18 cellular contexts compared by ENCODE assay signal in genomic region chr17:55965051-55965450, GRCh38.
A peak's percentile ranks its signal among the peaks of the same experiment; 100 is the strongest.
DNase-seq lines count a peak whose midpoint lies in the region; ATAC-seq and TF ChIP-seq lines count a peak whose summit lies in the region.
"Had no signal": no experiment of that assay in that cellular context is flagged by ENCODE, and none has a peak within 500 bp of the region (broad histone marks: within the 10 kb centered on the region; RNA-seq: fewer than 3 reads in every experiment).

No MANE protein-coding gene starts in this region.

- peak; percentile 14; the same call in 1 of the 2 replicates for TF ChIP-seq RAD21 in SK-N-SH (IDR thresholded peaks at IDR 0.05; ENCODE audit: low read length)

- no peaks in the 10 kb centered on the region for H3K4me1 ChIP-seq in SK-N-SH (ENCODE audit: control insufficient read depth in 1 of 2, insufficient read depth in 2 of 2, low read depth in 1 of 2, low read length in 1 of 2)
- H3K4me1 ChIP-seq in MM.1S (ENCODE audit: low read length), result no peaks in the 10 kb centered on the region
- no peaks in the 10 kb centered on the region for H3K4me1 ChIP-seq in Panc1 (ENCODE audit: control insufficient read depth, insufficient read depth, low read length)
- H3K4me1 ChIP-seq in right lobe of liver, result no peaks in the 10 kb centered on the region
- H3K4me1 ChIP-seq: Peyer's patch had no signal

- H3K27ac ChIP-seq in SK-N-SH (ENCODE audit: low read depth in 2 of 2, low read length in 1 of 2), result no peak overlapping the region
- no peak overlapping the region for H3K27ac ChIP-seq in MM.1S (ENCODE audit: low read length)
- H3K27ac ChIP-seq in Panc1 (ENCODE audit: low read length), result no peak overlapping the region
- no peak overlapping the region for H3K27ac ChIP-seq in right lobe of liver
- H3K27ac ChIP-seq: Peyer's patch had no signal

- intact Hi-C loops in Panc1 (cut with micrococcal nuclease; ENCODE audit: unreplicated experiment) (no loop called here), right lobe of liver (cut with DNase I) (no loop called here)

- H3K4me2 ChIP-seq in SK-N-SH (no peak overlapping the region), MM.1S (ENCODE audit: low read depth, low read length) (no peak overlapping the region)

- H3F3A ChIP-seq in SK-N-SH (replicated peaks; ENCODE audit: insufficient read depth) (no peaks in the 10 kb centered on the region), MM.1S (ENCODE audit: insufficient read depth, low read length) (no peaks in the 10 kb centered on the region)

- H3K79me2 ChIP-seq in SK-N-SH (ENCODE audit: insufficient read depth), result no peaks in the 10 kb centered on the region
- H3K79me2 ChIP-seq in MM.1S (ENCODE audit: low read length), result no peaks in the 10 kb centered on the region

- CTCF ChIA-PET in SK-N-SH (lab: Yijun Ruan, JAX), result no interaction called here
- CTCF ChIA-PET in Panc1 (lab: Charles Lee), result no interaction called here

- H2AFZ ChIP-seq in SK-N-SH (ENCODE audit: low read depth), result no peak overlapping the region
- no peak overlapping the region for H2AFZ ChIP-seq in MM.1S (ENCODE audit: low read length)

- H3K9me3 ChIP-seq in SK-N-SH, result no peaks in the 10 kb centered on the region
- no peaks in the 10 kb centered on the region for H3K9me3 ChIP-seq in MM.1S (replicated peaks; ENCODE audit: insufficient read depth, low read length)
- H3K9me3 ChIP-seq in Panc1 (ENCODE audit: control insufficient read depth, insufficient read depth, low read depth, low read length), result no peaks in the 10 kb centered on the region
- no peaks in the 10 kb centered on the region for H3K9me3 ChIP-seq in right lobe of liver
- H3K9me3 ChIP-seq: Peyer's patch had no signal

- H3K9me2 ChIP-seq in SK-N-SH (no peaks in the 10 kb centered on the region), MM.1S (replicated peaks; ENCODE audit: insufficient read depth, low read length) (no peaks in the 10 kb centered on the region)

- H4K20me1 ChIP-seq in SK-N-SH (ENCODE audit: insufficient read depth) (no peaks in the 10 kb centered on the region), MM.1S (ENCODE audit: insufficient read depth, low read length) (no peaks in the 10 kb centered on the region)

- ATAC-seq in SK-N-SH treated with all-trans-retinoic acid at 6 μM for 48 hours (no peak), Panc1 (no peak), right lobe of liver (no peak), GM21360 (IDR thresholded peaks at IDR 0.05; ENCODE audit: unreplicated experiment) (no peak)
- ATAC-seq: CD8-positive, alpha-beta T cell; Right ventricle myocardium inferior had no signal

- H3K27me3 ChIP-seq in SK-N-SH (ENCODE audit: insufficient read depth), result no peaks in the 10 kb centered on the region
- no peaks in the 10 kb centered on the region for H3K27me3 ChIP-seq in MM.1S (replicated peaks; ENCODE audit: insufficient read depth, low read length)
- H3K27me3 ChIP-seq in Panc1 (ENCODE audit: control insufficient read depth, insufficient read depth, low read length), result no peaks in the 10 kb centered on the region
- no peaks in the 10 kb centered on the region for H3K27me3 ChIP-seq in right lobe of liver
- H3K27me3 ChIP-seq: Peyer's patch had no signal

- H3K4me3 ChIP-seq in SK-N-SH (ENCODE audit: low read depth in 2 of 2, low read length in 1 of 2), result no peak overlapping the region
- no peak overlapping the region for H3K4me3 ChIP-seq in MM.1S (ENCODE audit: low read length)
- H3K4me3 ChIP-seq in Panc1 (ENCODE audit: low read depth in 2 of 2, low read length in 2 of 2), result no peak overlapping the region
- no peak overlapping the region for H3K4me3 ChIP-seq in right lobe of liver
- H3K4me3 ChIP-seq: Peyer's patch had no signal

- POLR2A ChIA-PET in SK-N-SH (lab: Yijun Ruan, JAX), result no interaction called here
- POLR2A ChIA-PET in Panc1 (lab: Charles Lee), result no interaction called here

- no peak for TF ChIP-seq POLR2A in right lobe of liver (IDR thresholded peaks at IDR 0.05)

- H3K9ac ChIP-seq in SK-N-SH (no peak overlapping the region), MM.1S (ENCODE audit: low read length) (no peak overlapping the region)

- TF ChIP-seq CTCF in SK-N-SH (IDR thresholded peaks at IDR 0.05) (peak; percentile 26; the same call in 1 of the 2 replicates), MM.1S (IDR thresholded peaks at IDR 0.05; ENCODE audit: low read length) (0 out of 2 replicates have a peak, but pooled peaks have one; percentile 4), Panc1 (IDR thresholded peaks at IDR 0.05) (peak; percentile 22; the same call in 1 of the 2 replicates), right lobe of liver (IDR thresholded peaks at IDR 0.05) (peak; percentile 3 to 38 (median 12))

- H3K36me3 ChIP-seq in SK-N-SH (replicated peaks in 1 of 2; ENCODE audit: control insufficient read depth in 1 of 2, insufficient read depth in 2 of 2, low read length in 1 of 2) (no peaks in the 10 kb centered on the region), MM.1S (replicated peaks; ENCODE audit: insufficient read depth, low read length) (no peaks in the 10 kb centered on the region), Panc1 (ENCODE audit: control insufficient read depth, insufficient read depth, low read length) (no peaks in the 10 kb centered on the region), right lobe of liver (no peaks in the 10 kb centered on the region)
- H3K36me3 ChIP-seq: Peyer's patch had no signal

- no peak for TF ChIP-seq EP300 in SK-N-SH (IDR thresholded peaks at IDR 0.05; ENCODE audit: borderline replicate concordance in 1 of 2, low read depth in 1 of 2, low read length in 1 of 2)

- BruUV-seq in Panc1 (replicated peaks; lab: Mats Ljungman, UMichigan), result no TSS peak

- DNase-seq in SK-N-SH (peak; percentile 4), MM.1S (no peak), Panc1 (ENCODE audit: low read depth, low spot score) (no peak), right lobe of liver (no peak), NOMO-1 treated with DMSO at 0.1 percent for 48 hours (lab: John Stamatoyannopoulos, UW; ENCODE audit: unreplicated experiment) (no peak)
- no peak for DNase-seq in activated CD4-positive, alpha-beta T cell treated with anti-CD3 and anti-CD28 coated beads, Interleukin-2, amount 50 U/mL, for 4 hours
- DNase-seq: CD8-positive, alpha-beta T cell; KG1; NCI-H1048; NCI-H1436 treated with DMSO at 0.1 percent for 48 hours; NCI-H2029; NCI-H2171; NCI-H526; NK-92 treated with Interleukin-12 subunit alpha and Interleukin-12 subunit beta, amount 100 ng/mL, for 24 hours; Peyer's patch had no signal

- in situ Hi-C loops in Panc1 (cut with HindIII; ENCODE audit: low pct_unique_long_range_greater_than_20kb, low sequenced_read_pairs), result no loop called here

TF ChIP-seq in SK-N-SH, 30 proteins besides CTCF, POLR2A, EP300 and RAD21 (continues in another document):
- TF ChIP-seq NFIC (IDR thresholded peaks at IDR 0.05; ENCODE audit: borderline replicate concordance) (no peak), PBX3 (IDR thresholded peaks at IDR 0.05) (no peak), MXI1 (IDR thresholded peaks at IDR 0.05; ENCODE audit: low read depth, low read length) (no peak), USF2 (IDR thresholded peaks at IDR 0.05; ENCODE audit: borderline replicate concordance, low read depth, low read length) (no peak), TEAD4 (IDR thresholded peaks at IDR 0.05; ENCODE audit: borderline replicate concordance, insufficient read depth) (no peak), EZH2phosphoT487 (IDR thresholded peaks at IDR 0.05; ENCODE audit: borderline replicate concordance, low read depth) (no peak)

TF ChIP-seq in SK-N-SH treated with all-trans-retinoic acid at 6 μM for 48 hours, 23 proteins besides CTCF, POLR2A, EP300 and RAD21:
- TF ChIP-seq CSRNP3 (CRISPR knock-in tag; IDR thresholded peaks at IDR 0.05) (no peak), ARNTL (CRISPR knock-in tag; IDR thresholded peaks at IDR 0.05; ENCODE audit: borderline replicate concordance, low read depth) (no peak), SNAI2 (CRISPR knock-in tag; IDR thresholded peaks at IDR 0.05) (no peak), TSHZ2 (CRISPR knock-in tag; IDR thresholded peaks at IDR 0.05) (no peak), BACH2 (CRISPR knock-in tag; IDR thresholded peaks at IDR 0.05; ENCODE audit: borderline replicate concordance) (no peak), ZFP3 (CRISPR knock-in tag; IDR thresholded peaks at IDR 0.05) (no peak), RARB (CRISPR knock-in tag; IDR thresholded peaks at IDR 0.05) (no peak), GLIS3 (CRISPR knock-in tag; IDR thresholded peaks at IDR 0.05) (no peak), ZNF565 (CRISPR knock-in tag; conservative IDR thresholded peaks at IDR 0.05; ENCODE audit: low read depth) (no peak), ZNF8 (CRISPR knock-in tag; IDR thresholded peaks at IDR 0.05) (no peak)
